Comparison of ENCODE assay signal across 8 cellular contexts in genomic region chr1:228735871-228736586, GRCh38. TPM values are rescaled to one million over a fixed set of nuclear protein-coding genes. Genes with fewer than 3 reads are reported as not detected.
DNase-seq lines count a peak whose midpoint lies in the region; ATAC-seq, FAIRE-seq and TF ChIP-seq lines count a peak whose summit lies in the region.

No MANE protein-coding gene starts in this region.

- H3K4me3 ChIP-seq in CD8-positive, alpha-beta memory T cell (ENCODE audit: low read length) = peak overlapping the region; percentile 55
- H3K4me3 ChIP-seq in ectodermal cell (ENCODE audit: insufficient read depth, low read depth, low read length) (peak overlapping the region; percentile 62), mesodermal cell (ENCODE audit: extremely low read depth, insufficient read depth, low read length, poor library complexity, severe bottlenecking) (peak overlapping the region; percentile 68), thyroid gland (replicated peaks in 1 of 3) (peak overlapping the region; percentile 71 to 75 (median 74))

- POLR2A ChIA-PET in CD8-positive, alpha-beta memory T cell (lab: Charles Lee) = interaction anchor here (0.6 to 1.0 kb wide), 4 partner anchors 62 to 519 kb away, joined by 3 to 5 read pairs (median 4); no protein-coding TSS in a partner anchor

- peak; percentile 2 to 49 (median 18) for DNase-seq in CD8-positive, alpha-beta memory T cell
- DNase-seq in activated CD4-positive, alpha-beta T cell treated with anti-CD3 and anti-CD28 coated beads for 1 hour = peak; percentile 16
- peak; percentile 77 to 78 for DNase-seq in thyroid gland
- DNase-seq in GM10266 (ENCODE audit: extremely low spot score) = no peak
- no peak for DNase-seq in GM19239 (ENCODE audit: insufficient read length, low spot score)

- H3K4me1 Mint-ChIP-seq in CD8-positive, alpha-beta memory T cell = peaks cover 37 to 54% (median 40%) of the 10 kb centered on the region in 3 donors

- peaks cover 4 to 5% of the 10 kb centered on the region in 2 donors for H3K27me3 Mint-ChIP-seq in CD8-positive, alpha-beta memory T cell

- intact Hi-C loops in thyroid gland (cut with DNase I) = loop anchor here (10.0 kb wide), 2 partner anchors 299 to 489 kb away; no protein-coding TSS in a partner anchor

- ATAC-seq in HG02981 (IDR thresholded peaks at IDR 0.05; ENCODE audit: unreplicated experiment) = peak; percentile 12

- CTCF ChIA-PET in CD8-positive, alpha-beta memory T cell (lab: Charles Lee) = interaction anchor here (0.7 to 3.1 kb wide), 14 partner anchors 12 to 534 kb away, joined by 3 to 74 read pairs (median 4); no protein-coding TSS in a partner anchor

- peak in 1 of 2 donors; percentile 69 for TF ChIP-seq POLR2A in thyroid gland (IDR thresholded peaks at IDR 0.05)

- no peaks in the 10 kb centered on the region for H3K9me3 Mint-ChIP-seq in CD8-positive, alpha-beta memory T cell

- no peaks in the 10 kb centered on the region for H3K4me1 ChIP-seq in CD8-positive, alpha-beta memory T cell (ENCODE audit: insufficient read depth, low read length)
- H3K4me1 ChIP-seq in ectodermal cell (ENCODE audit: control insufficient read depth, insufficient read depth, low read length) (peaks cover 8% of the 10 kb centered on the region), mesodermal cell (ENCODE audit: control insufficient read depth, insufficient read depth, low read length, poor library complexity, severe bottlenecking) (peaks cover 4% of the 10 kb centered on the region), thyroid gland (peaks cover 24 to 39% of the 10 kb centered on the region in 2 donors)

- TF ChIP-seq CTCF in thyroid gland (IDR thresholded peaks at IDR 0.05) (no peak), GM10266 (IDR thresholded peaks at IDR 0.05; ENCODE audit: control insufficient read depth, insufficient read depth, low read depth, missing control alignments) (no peak)

- H3K9me3 ChIP-seq in CD8-positive, alpha-beta memory T cell (ENCODE audit: low read length) = no peaks in the 10 kb centered on the region
- no peaks in the 10 kb centered on the region for H3K9me3 ChIP-seq in ectodermal cell (ENCODE audit: control insufficient read depth, low read length)
- H3K9me3 ChIP-seq in mesodermal cell (ENCODE audit: control insufficient read depth, low read length) = no peaks in the 10 kb centered on the region
- H3K9me3 ChIP-seq in thyroid gland = no peaks in the 10 kb centered on the region

- 0% methylated on average over 60 of the region's 60 CpGs for WGBS in ectodermal cell, 2 experiments
- WGBS in mesodermal cell (ENCODE audit: insufficient coverage in 2 of 2), 2 experiments = 0 to 1% methylated on average over 36 to 37 of the region's 60 CpGs
- 2 to 3% methylated on average over 34 to 38 of the region's 60 CpGs for WGBS in thyroid gland, 2 donors

- no peaks in the 10 kb centered on the region for H3K36me3 ChIP-seq in CD8-positive, alpha-beta memory T cell (ENCODE audit: insufficient read depth, low read length)
- H3K36me3 ChIP-seq in ectodermal cell (ENCODE audit: control insufficient read depth, insufficient read depth, low read length) = peaks cover 5% of the 10 kb centered on the region
- H3K36me3 ChIP-seq in mesodermal cell (ENCODE audit: control insufficient read depth, insufficient read depth, low read length) = peaks cover 23% of the 10 kb centered on the region
- no peaks in the 10 kb centered on the region for H3K36me3 ChIP-seq in thyroid gland

- no peak for FAIRE-seq in GM19239 (lab: Jason Lieb, UNC)

- no peaks in the 10 kb centered on the region for H3K27me3 ChIP-seq in CD8-positive, alpha-beta memory T cell (ENCODE audit: insufficient read depth, low read length, poor library complexity, severe bottlenecking)
- peaks cover 4% of the 10 kb centered on the region for H3K27me3 ChIP-seq in ectodermal cell (ENCODE audit: control insufficient read depth, insufficient read depth, low read length, poor library complexity, severe bottlenecking)
- H3K27me3 ChIP-seq in thyroid gland = no peaks in the 10 kb centered on the region

- H3K27ac ChIP-seq in CD8-positive, alpha-beta memory T cell (ENCODE audit: low read depth, low read length) = no peak overlapping the region
- H3K27ac ChIP-seq in ectodermal cell (ENCODE audit: insufficient read depth, low read depth, low read length, poor library complexity, severe bottlenecking) (no peak overlapping the region), mesodermal cell (ENCODE audit: low read depth, low read length, severe bottlenecking) (no peak overlapping the region), thyroid gland (peak overlapping the region; percentile 88 to 96 (median 95))

- peak overlapping the region in 7 of 8 donors; percentile 84 to 93 (median 88) for H3K27ac Mint-ChIP-seq in CD8-positive, alpha-beta memory T cell

- peaks cover 0 to 14% (median 4%) of the 10 kb centered on the region in 3 donors for H3K36me3 Mint-ChIP-seq in CD8-positive, alpha-beta memory T cell

- H3K4me3 Mint-ChIP-seq in CD8-positive, alpha-beta memory T cell = peak overlapping the region; percentile 89 to 96 (median 94)

RNA-seq across cellular contexts. Expression of gene RHOU, which starts 0.8 kb away (rescaled TPM):
- total RNA-seq in CD8-positive, alpha-beta memory T cell = under 1 TPM; 0.64 to 0.88 TPM
- 2.3 TPM for polyA plus RNA-seq in CD8-positive, alpha-beta memory T cell
- polyA plus RNA-seq in ectodermal cell (2013, experiment 1 of 4) = 43.9 TPM
- polyA plus RNA-seq in ectodermal cell (2013, experiment 2 of 4) = 55.8 TPM
- polyA plus RNA-seq in ectodermal cell (2013, experiment 3 of 4) = 43.1 TPM
- polyA plus RNA-seq in ectodermal cell (2013, experiment 4 of 4) = 43.3 TPM
- 21.3 TPM for polyA plus RNA-seq in mesodermal cell (2013, experiment 1 of 2)
- 22.2 TPM for polyA plus RNA-seq in mesodermal cell (2013, experiment 2 of 2)
- 10 to 100 TPM; 18.5 to 38.4 (median 23.5) TPM for total RNA-seq in thyroid gland

Comparison
In these comparisons a context has a peak if more than half of its experiments do, and no peak if none do; other contexts are left out.
1. DNase-seq: peak in CD8-positive, alpha-beta memory T cell (5 of 5), activated CD4-positive, alpha-beta T cell treated with anti-CD3 and anti-CD28 coated beads for 1 hour (single experiment) and thyroid gland (2 of 2); none in GM10266 (single experiment) and GM19239 (single experiment).
2. H3K27ac ChIP-seq: peak in thyroid gland (3 of 3); none in CD8-positive, alpha-beta memory T cell (single experiment), ectodermal cell (single experiment) and mesodermal cell (single experiment).
3. RNA of gene RHOU, which starts 0.8 kb away (total RNA-seq): 18.5 to 38.4 TPM in thyroid gland; 0.64 to 0.88 TPM in CD8-positive, alpha-beta memory T cell; every median in the first group is over 10 times any median in the second.
4. Peak in every context shown above with its lines, with median percentiles within 50 percentile points of each other: H3K4me3 ChIP-seq.